ENCODE assay signal across 8 cellular contexts in the genomic region with DNA sequence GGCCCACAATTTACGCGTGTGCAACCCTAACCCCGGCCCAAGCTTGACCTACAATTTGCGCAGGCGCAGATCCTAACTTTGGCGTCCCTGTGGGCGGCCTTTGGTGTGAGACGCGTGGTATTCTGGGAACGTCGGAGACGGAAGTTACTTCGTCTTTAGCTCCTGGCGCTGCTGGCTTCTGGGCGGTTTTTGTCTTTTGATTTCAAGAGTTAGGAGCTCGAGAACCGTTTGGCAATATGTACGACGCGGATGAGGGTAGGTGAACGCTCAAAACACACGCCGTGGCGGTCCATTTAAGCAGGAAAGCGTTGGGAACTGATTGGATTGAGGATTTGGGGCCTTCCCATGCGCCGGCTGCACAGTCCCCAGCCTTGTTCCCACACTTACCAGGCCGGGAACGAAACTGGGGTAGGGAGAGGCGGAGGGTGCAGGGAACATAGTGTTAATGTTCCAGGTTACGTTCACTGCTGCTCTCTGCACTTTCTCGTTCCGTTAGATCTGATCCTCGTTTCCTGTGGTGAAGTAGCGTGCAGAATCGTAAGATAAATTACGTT. TPM values are rescaled to one million over a fixed set of nuclear protein-coding genes. Genes with fewer than 3 reads are reported as not detected.
DNase-seq lines count a peak whose midpoint lies in the region; ATAC-seq and TF ChIP-seq lines count a peak whose summit lies in the region.

TSS of gene POLR2B (plus strand) at position 147 of the 554 bp plus-strand sequence. CDS start at position 237, 90 bp downstream.

- H3K9me3 ChIP-seq in NT2/D1 (ENCODE audit: insufficient read depth, low read length) = no peaks in the 10 kb centered on the region; the same call in 1 of the 2 replicates
- H3K9me3 ChIP-seq in endodermal cell (ENCODE audit: control insufficient read depth, low read length) = peaks cover 5% of the 10 kb centered on the region

- peak within 1 kb of the TSS; percentile 98 for H3K9ac ChIP-seq in NT2/D1 (ENCODE audit: insufficient read length, low read depth)
- peak within 1 kb of the TSS; percentile 89 for H3K9ac ChIP-seq in endodermal cell (ENCODE audit: extremely low read depth, low read length, poor library complexity, severe bottlenecking)

- H3K4me1 Mint-ChIP-seq in activated CD8-positive, alpha-beta memory T cell treated with anti-CD3 and anti-CD28 coated beads, Interleukin-2, amount 10 ng/mL, durations not matched to agents 7 days and 5 days = peaks cover 48% of the 10 kb centered on the region
- peaks cover 8% of the 10 kb centered on the region for H3K4me1 Mint-ChIP-seq in endodermal cell

- TF ChIP-seq CTCF in endodermal cell (conservative IDR thresholded peaks at IDR 0.05) = no peak

- H3K4me1 ChIP-seq in NT2/D1 (ENCODE audit: insufficient read depth, insufficient read length) (no peaks in the 10 kb centered on the region), endodermal cell (ENCODE audit: control insufficient read depth, insufficient read depth, low read length) (no peaks in the 10 kb centered on the region)

- 0% methylated on average over 20 to 37 of the region's 37 CpGs for WGBS in endodermal cell (ENCODE audit: insufficient coverage in 1 of 2, insufficient read length in 1 of 2), 2 experiments

- H3K27me3 ChIP-seq in NT2/D1 (ENCODE audit: insufficient read depth, insufficient read length) (no peaks in the 10 kb centered on the region), endodermal cell (ENCODE audit: control insufficient read depth, insufficient read depth, low read length, poor library complexity, severe bottlenecking) (no peaks in the 10 kb centered on the region)

- H3K36me3 Mint-ChIP-seq in activated CD8-positive, alpha-beta memory T cell treated with anti-CD3 and anti-CD28 coated beads, Interleukin-2, amount 10 ng/mL, durations not matched to agents 7 days and 5 days = peaks cover 40% of the 10 kb centered on the region
- H3K36me3 Mint-ChIP-seq in endodermal cell (ENCODE audit: low read depth) = peaks cover 17% of the 10 kb centered on the region

- H3K27ac Mint-ChIP-seq in activated CD8-positive, alpha-beta memory T cell treated with anti-CD3 and anti-CD28 coated beads, Interleukin-2, amount 10 ng/mL, durations not matched to agents 7 days and 5 days = peak within 1 kb of the TSS; percentile 99
- H3K27ac Mint-ChIP-seq in endodermal cell = peak within 1 kb of the TSS; percentile 99

- DNase-seq in COLO668 (lab: John Stamatoyannopoulos, UW; ENCODE audit: unreplicated experiment) = peak; percentile 92
- DNase-seq in HT1080 (ENCODE audit: low read depth) = peak; percentile 85
- DNase-seq in NT2/D1 (ENCODE audit: low read depth, low spot score) = peak; percentile 92
- DNase-seq in activated CD8-positive, alpha-beta memory T cell treated with anti-CD3 and anti-CD28 coated beads, Interleukin-2, amount 10 ng/mL, durations not matched to agents 7 days and 5 days = peak; percentile 96
- peak; percentile 99 for DNase-seq in endodermal cell
- DNase-seq in mesenteric fat pad (ENCODE audit: low spot score) = peak; percentile 98
- DNase-seq in stimulated activated CD8-positive, alpha-beta memory T cell treated with anti-CD3 and anti-CD28 coated beads, Interleukin-15, amount 100 ng/mL, for 4 hours (ENCODE audit: low read depth in 2 of 2) = peak; percentile 75 to 79

- H3K27ac ChIP-seq in endodermal cell (ENCODE audit: low read depth, low read length) = peak within 1 kb of the TSS; percentile 81

- peak within 1 kb of the TSS; percentile 98 for H3K4me3 Mint-ChIP-seq in activated CD8-positive, alpha-beta memory T cell treated with anti-CD3 and anti-CD28 coated beads, Interleukin-2, amount 10 ng/mL, durations not matched to agents 7 days and 5 days
- H3K4me3 Mint-ChIP-seq in endodermal cell = peak within 1 kb of the TSS; percentile 92

- ATAC-seq in GM21360 (IDR thresholded peaks at IDR 0.05; ENCODE audit: unreplicated experiment) = peak; percentile 50
- peak; percentile 49 for ATAC-seq in activated CD8-positive, alpha-beta memory T cell treated with anti-CD3 and anti-CD28 coated beads, Interleukin-2, amount 10 ng/mL, durations not matched to agents 7 days and 5 days

- H3K4me3 ChIP-seq in NT2/D1 (ENCODE audit: insufficient read length, low read depth) (peak within 1 kb of the TSS; percentile 96), endodermal cell (ENCODE audit: low read length) (peak within 1 kb of the TSS; percentile 89)

- CTCF ChIA-PET in activated CD8-positive, alpha-beta memory T cell treated with anti-CD3 and anti-CD28 coated beads, Interleukin-2, amount 10 ng/mL, durations not matched to agents 7 days and 5 days (lab: Charles Lee) = interaction anchor here (1.0 to 4.8 kb wide), 7 partner anchors 12 to 1030 kb away, joined by 3 to 32 read pairs (median 5); partner anchors contain the start of genes CEP135, PAICS, PPAT and REST

- H3K27me3 Mint-ChIP-seq in activated CD8-positive, alpha-beta memory T cell treated with anti-CD3 and anti-CD28 coated beads, Interleukin-2, amount 10 ng/mL, durations not matched to agents 7 days and 5 days = no peaks in the 10 kb centered on the region
- no peaks in the 10 kb centered on the region for H3K27me3 Mint-ChIP-seq in endodermal cell (ENCODE audit: insufficient read depth)

- H3K9me3 Mint-ChIP-seq in activated CD8-positive, alpha-beta memory T cell treated with anti-CD3 and anti-CD28 coated beads, Interleukin-2, amount 10 ng/mL, durations not matched to agents 7 days and 5 days (ENCODE audit: low read depth) = no peaks in the 10 kb centered on the region
- H3K9me3 Mint-ChIP-seq in endodermal cell = no peaks in the 10 kb centered on the region

- H3K36me3 ChIP-seq in NT2/D1 (ENCODE audit: insufficient read depth, insufficient read length, low read length) (peaks cover 24% of the 10 kb centered on the region), endodermal cell (ENCODE audit: control insufficient read depth, insufficient read depth, low read length) (peaks cover 15% of the 10 kb centered on the region)

RNA-seq across cellular contexts. Expression of gene POLR2B, which starts in this region (rescaled TPM):
- 116 and 122 TPM in 2 replicates for total RNA-seq in HT1080 (2014; rRNA removed; shearing (Covaris generic))
- 92.4 and 101 TPM in 2 replicates for polyA plus RNA-seq in HT1080 (2015; cell fraction: cytosol; rRNA removed)
- 305 and 318 TPM in 2 replicates for polyA plus RNA-seq in HT1080 (2015; cell fraction: nucleus; rRNA removed)
- 100 to 1,000 TPM; 121 to 137 TPM for total RNA-seq in activated CD8-positive, alpha-beta memory T cell treated with anti-CD3 and anti-CD28 coated beads, Interleukin-2, amount 10 ng/mL, durations not matched to agents 7 days and 5 days
- total RNA-seq in endodermal cell (100 to 1,000 TPM; 106 to 112 TPM), mesenteric fat pad (66.9 TPM)
- 97.0 TPM for polyA plus RNA-seq in endodermal cell (2013, experiment 1 of 2)
- polyA plus RNA-seq in endodermal cell (2013, experiment 2 of 2) = 88.5 TPM

Comparison
In these comparisons a context has a peak if more than half of its experiments do, and no peak if none do; other contexts are left out.
1. Peak in every context shown above with its lines: DNase-seq, ATAC-seq, H3K4me3 ChIP-seq and H3K27ac ChIP-seq.